ENCODE assay signal across 23 cellular contexts in the genomic region with DNA sequence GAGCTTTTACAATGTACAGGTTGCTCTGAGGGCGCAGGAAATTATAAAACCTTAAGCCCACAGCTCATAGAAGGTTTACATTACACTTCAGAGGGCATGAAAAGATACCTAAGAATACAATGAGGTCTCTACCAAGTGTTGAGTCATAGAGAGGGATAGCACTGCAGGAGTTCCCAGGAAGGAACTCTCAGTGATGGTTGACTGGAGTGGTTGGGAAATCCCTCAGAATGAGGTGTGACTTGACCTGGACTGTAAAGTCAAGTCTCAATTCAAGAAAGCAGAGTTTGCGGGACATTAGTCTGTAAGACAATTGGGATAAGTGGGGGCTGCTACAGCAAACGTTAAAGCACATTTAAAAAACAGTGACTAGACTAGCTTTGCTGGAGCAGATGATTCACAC. TPM values are rescaled to one million over a fixed set of nuclear protein-coding genes. Genes with fewer than 3 reads are reported as not detected.
A peak's percentile ranks its signal among the peaks of the same experiment; 100 is the strongest.
DNase-seq lines count a peak whose midpoint lies in the region; ATAC-seq and TF ChIP-seq lines count a peak whose summit lies in the region.
"Had no signal": no experiment of that assay in that cellular context is flagged by ENCODE, and none has a peak within 500 bp of the region (broad histone marks: within the 10 kb centered on the region; RNA-seq: fewer than 3 reads in every experiment).

No MANE protein-coding gene starts in this region.

- H3K4me1 Mint-ChIP-seq in activated CD4-positive, alpha-beta T cell treated with anti-CD3 and anti-CD28 coated beads, Interleukin-2, amount 10 ng/mL, durations not matched to agents 24 days and 14 days: peaks cover 3% of the 10 kb centered on the region
- peaks cover 8% of the 10 kb centered on the region for H3K4me1 Mint-ChIP-seq in activated T-helper 17 cell treated with anti-CD3 and anti-CD28 coated beads, Interleukin-2, amount 50 U/mL, for 72 hours
- H3K4me1 Mint-ChIP-seq: mesothelial cell of epicardium had no signal

- intact Hi-C loops in activated CD4-positive, alpha-beta T cell treated with anti-CD3 and anti-CD28 coated beads, Interleukin-2, amount 10 ng/mL, durations not matched to agents 24 days and 14 days (cut with micrococcal nuclease): no loop called here

- H3K27me3 Mint-ChIP-seq in activated CD4-positive, alpha-beta T cell treated with anti-CD3 and anti-CD28 coated beads, Interleukin-2, amount 10 ng/mL, durations not matched to agents 24 days and 14 days: no peaks in the 10 kb centered on the region
- no peaks in the 10 kb centered on the region for H3K27me3 Mint-ChIP-seq in activated T-helper 17 cell treated with anti-CD3 and anti-CD28 coated beads, Interleukin-2, amount 50 U/mL, for 72 hours
- H3K27me3 Mint-ChIP-seq: effector memory CD8-positive, alpha-beta T cell had no signal

- TF ChIP-seq CTCF in fibroblast of pulmonary artery (IDR thresholded peaks at IDR 0.05; ENCODE audit: low read length, missing control alignments) (no peak), omental fat pad (IDR thresholded peaks at IDR 0.05) (no peak)

- no peaks in the 10 kb centered on the region for H3K9me3 Mint-ChIP-seq in activated CD4-positive, alpha-beta T cell treated with anti-CD3 and anti-CD28 coated beads, Interleukin-2, amount 10 ng/mL, durations not matched to agents 24 days and 14 days
- no peaks in the 10 kb centered on the region for H3K9me3 Mint-ChIP-seq in activated T-helper 17 cell treated with anti-CD3 and anti-CD28 coated beads, Interleukin-2, amount 50 U/mL, for 72 hours
- H3K9me3 Mint-ChIP-seq: effector memory CD8-positive, alpha-beta T cell; mesothelial cell of epicardium; natural killer cell had no signal

- no peak overlapping the region for H3K4me3 Mint-ChIP-seq in activated CD4-positive, alpha-beta T cell treated with anti-CD3 and anti-CD28 coated beads, Interleukin-2, amount 10 ng/mL, durations not matched to agents 24 days and 14 days
- H3K4me3 Mint-ChIP-seq in activated T-helper 17 cell treated with anti-CD3 and anti-CD28 coated beads, Interleukin-2, amount 50 U/mL, for 72 hours: no peak overlapping the region
- H3K4me3 Mint-ChIP-seq: effector memory CD8-positive, alpha-beta T cell; mesothelial cell of epicardium; natural killer cell had no signal

- H3K27ac Mint-ChIP-seq in activated CD4-positive, alpha-beta T cell treated with anti-CD3 and anti-CD28 coated beads, Interleukin-2, amount 10 ng/mL, durations not matched to agents 24 days and 14 days: peak overlapping the region; percentile 9
- peak overlapping the region; percentile 12 for H3K27ac Mint-ChIP-seq in activated T-helper 17 cell treated with anti-CD3 and anti-CD28 coated beads, Interleukin-2, amount 50 U/mL, for 72 hours
- H3K27ac Mint-ChIP-seq: mesothelial cell of epicardium, natural killer cell had no signal

- no peak overlapping the region for H3K4me3 ChIP-seq in fibroblast of pulmonary artery (replicated peaks; ENCODE audit: low read depth, low read length)
- H3K4me3 ChIP-seq: hepatocyte, sigmoid colon had no signal

- no peak for ATAC-seq in activated T-helper 17 cell treated with anti-CD3 and anti-CD28 coated beads, Interleukin-2, amount 50 U/mL, for 72 hours (replicated peaks)
- ATAC-seq in omental fat pad (ENCODE audit: low FRiP score): no peak
- no peak for ATAC-seq in HG02678 (IDR thresholded peaks at IDR 0.05; ENCODE audit: unreplicated experiment)
- ATAC-seq: effector memory CD8-positive, alpha-beta T cell; natural killer cell had no signal

- no peak for DNase-seq in activated CD4-positive, alpha-beta T cell treated with anti-CD3 and anti-CD28 coated beads, Interleukin-2, amount 10 ng/mL, durations not matched to agents 24 days and 14 days
- DNase-seq in activated CD4-positive, alpha-beta T cell treated with anti-CD3 and anti-CD28 coated beads for 1 hour: no peak
- DNase-seq in fibroblast of pulmonary artery (ENCODE audit: low read depth): peak; percentile 21
- peak; percentile 26 for DNase-seq in non-pigmented ciliary epithelial cell (ENCODE audit: low read depth)
- DNase-seq in omental fat pad (ENCODE audit: low spot score): no peak
- no peak for DNase-seq in MV-4-11 (lab: John Stamatoyannopoulos, UW)
- DNase-seq: 8988T; activated CD4-positive, alpha-beta T cell treated with anti-CD3 and anti-CD28 coated beads, Interleukin-2, amount 50 U/mL, for 1 hour; activated CD8-positive, alpha-beta memory T cell treated with anti-CD3 and anti-CD28 coated beads, Interleukin-2, amount 50 U/mL, for 48 hours; amygdala; Calu3; cerebellar nuclear complex; effector memory CD8-positive, alpha-beta T cell; natural killer cell; NCI-H2171 treated with DMSO at 0.1 percent for 48 hours; NCI-H774; OCI-M1; Right ventricle myocardium superior; sigmoid colon had no signal

- H3K36me3 Mint-ChIP-seq in activated CD4-positive, alpha-beta T cell treated with anti-CD3 and anti-CD28 coated beads, Interleukin-2, amount 10 ng/mL, durations not matched to agents 24 days and 14 days (ENCODE audit: low read depth): peaks cover 52% of the 10 kb centered on the region
- H3K36me3 Mint-ChIP-seq in activated T-helper 17 cell treated with anti-CD3 and anti-CD28 coated beads, Interleukin-2, amount 50 U/mL, for 72 hours (ENCODE audit: low read depth): peaks cover 99% of the 10 kb centered on the region

RNA-seq across cellular contexts. Expression of gene TNKS2, which starts 21.9 kb away (rescaled TPM):
- 27.5 and 28.8 TPM in 2 replicates for total RNA-seq in activated CD4-positive, alpha-beta T cell treated with anti-CD3 and anti-CD28 coated beads, Interleukin-2, amount 10 ng/mL, durations not matched to agents 24 days and 14 days
- 10 to 100 TPM; 25.6 to 30.7 TPM for total RNA-seq in activated T-helper 17 cell treated with anti-CD3 and anti-CD28 coated beads, Interleukin-2, amount 50 U/mL, for 72 hours
- 10 to 100 TPM; 37.6 to 52.8 (median 43.8) TPM for total RNA-seq in omental fat pad

Comparison
In these comparisons a context has a peak if more than half of its experiments do, and no peak if none do; other contexts are left out.
1. DNase-seq: peak in fibroblast of pulmonary artery (single experiment) and non-pigmented ciliary epithelial cell (single experiment); none in activated CD4-positive, alpha-beta T cell treated with anti-CD3 and anti-CD28 coated beads, Interleukin-2, amount 10 ng/mL, durations not matched to agents 24 days and 14 days (single experiment), activated CD4-positive, alpha-beta T cell treated with anti-CD3 and anti-CD28 coated beads for 1 hour (single experiment), omental fat pad (single experiment) and MV-4-11 (single experiment).